ENCODE assay signal across 7 cellular contexts in genomic region chr1:120942223-120942944, GRCh38. TPM values are rescaled to one million over a fixed set of nuclear protein-coding genes. Genes with fewer than 3 reads are reported as not detected.
A peak's percentile ranks its signal among the peaks of the same experiment; 100 is the strongest.
DNase-seq lines count a peak whose midpoint lies in the region; ATAC-seq and TF ChIP-seq lines count a peak whose summit lies in the region.
"Not testable (repeated sequence)": the region's sequence is repeated elsewhere in the genome, so short reads cannot be mapped to it uniquely, and the experiment has no call there.

No MANE protein-coding gene starts in this region.

- peak overlapping the region; percentile 81 for H3K9ac ChIP-seq in skeletal muscle satellite cell (ENCODE audit: low read depth, low read length)

- not testable (repeated sequence) for H3K36me3 ChIP-seq in skeletal muscle satellite cell (ENCODE audit: insufficient read depth, low read length)

- H3K27me3 ChIP-seq in skeletal muscle satellite cell (ENCODE audit: control insufficient read depth, insufficient read depth, low read length): not testable (repeated sequence)

- peak overlapping the region; percentile 37 to 54 for H3K4me3 ChIP-seq in cardiac fibroblast (replicated peaks in 1 of 2; ENCODE audit: low read depth in 2 of 2, low read length in 2 of 2)
- peak overlapping the region; percentile 69 for H3K4me3 ChIP-seq in skeletal muscle satellite cell (ENCODE audit: low read length)

- H3K4me1 ChIP-seq in skeletal muscle satellite cell (ENCODE audit: control insufficient read depth, insufficient read depth, low read length): not testable (repeated sequence)

- H3K9me3 ChIP-seq in skeletal muscle satellite cell (replicated peaks; ENCODE audit: low read length): not testable (repeated sequence)

- ATAC-seq in GM18858 (IDR thresholded peaks at IDR 0.05; ENCODE audit: unreplicated experiment) (peak; percentile 71), HG02973 (IDR thresholded peaks at IDR 0.05; ENCODE audit: unreplicated experiment) (peak; percentile 80)

- DNase-seq in NCI-H2196 (lab: John Stamatoyannopoulos, UW; ENCODE audit: unreplicated experiment): peak; percentile 44
- peak; percentile 80 for DNase-seq in activated CD4-positive, CD25-positive, alpha-beta regulatory T cell treated with anti-CD3 and anti-CD28 coated beads, Interleukin-2, amount 50 U/mL, for 72 hours
- DNase-seq in cardiac fibroblast (ENCODE audit: low read depth in 2 of 2): peak; percentile 73 to 85
- peak; percentile 73 for DNase-seq in iris pigment epithelial cell (ENCODE audit: low read depth)

- TF ChIP-seq CTCF in cardiac fibroblast (IDR thresholded peaks at IDR 0.05; ENCODE audit: low read depth, low read length): not testable (repeated sequence)

- H3K4me2 ChIP-seq in skeletal muscle satellite cell (ENCODE audit: low read length): peak overlapping the region; percentile 83

RNA-seq across cellular contexts. Expression of gene PPIAL4A, which starts 52.8 kb away (rescaled TPM):
- not detected in 2 replicates for total RNA-seq in skeletal muscle satellite cell (2012; rRNA removed)

Comparison
In these comparisons a context has a peak if more than half of its experiments do, and no peak if none do; other contexts are left out.
1. Peak in every context shown above with its lines: DNase-seq, ATAC-seq and H3K4me3 ChIP-seq.